In the genomic region with DNA sequence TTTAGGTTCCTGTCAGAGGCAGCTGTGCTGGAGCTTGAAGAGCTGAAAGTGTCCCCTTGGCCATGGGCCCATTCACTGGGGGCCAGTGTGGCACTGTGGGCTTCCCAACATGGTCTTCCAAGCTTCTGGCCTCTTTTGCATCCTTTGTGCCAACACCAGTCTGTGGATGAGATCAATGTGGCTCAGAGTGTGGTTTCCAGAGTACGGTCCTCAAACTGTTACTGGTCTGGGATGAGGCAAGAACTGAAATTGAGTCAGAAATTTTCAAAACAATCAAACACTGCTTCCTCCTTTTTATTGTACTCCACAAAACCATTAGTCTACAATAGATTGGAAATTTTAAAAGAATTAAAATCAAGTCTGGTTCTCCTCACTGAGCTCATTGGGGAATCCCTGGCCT, we compare ENCODE assay signal across 19 cellular contexts.
"Had no signal": no experiment of that assay in that cellular context is flagged by ENCODE, and none has a peak within 500 bp of the region (broad histone marks: within the 10 kb centered on the region; RNA-seq: fewer than 3 reads in every experiment).

No MANE protein-coding gene starts in this region.

- H3K27ac Mint-ChIP-seq: activated CD4-positive, alpha-beta memory T cell treated with anti-CD3 and anti-CD28 coated beads for 36 hours; activated naive CD4-positive, alpha-beta T cell treated with anti-CD3 and anti-CD28 coated beads, Interleukin-2, amount 50 U/mL, for 72 hours; memory B cell; natural killer cell treated with Interleukin-12 subunit alpha and Interleukin-12 subunit beta and Interleukin-15 and Interleukin-18, amount 100 ng/mL, for 72 hours; T-helper 2 cell treated with Interferon-gamma antibody and Interleukin-4, amounts not matched to agents 5 μg/mL and 100 μg/mL, for 36 hours had no signal

- H3K9me3 ChIP-seq: esophagus muscularis mucosa, left ventricle myocardium inferior, upper lobe of left lung had no signal

- H3K4me3 ChIP-seq: dorsolateral prefrontal cortex, esophagus muscularis mucosa, left ventricle myocardium inferior, upper lobe of left lung had no signal

- H3K4me3 Mint-ChIP-seq: activated CD4-positive, alpha-beta memory T cell treated with anti-CD3 and anti-CD28 coated beads for 36 hours; activated T-cell treated with anti-CD3 and anti-CD28 coated beads, Interleukin-2, amount 50 U/mL, for 4 hours; memory B cell; natural killer cell treated with Interleukin-12 subunit alpha and Interleukin-12 subunit beta and Interleukin-15 and Interleukin-18, amount 100 ng/mL, for 72 hours; T-helper 2 cell treated with Interferon-gamma antibody and Interleukin-4, amounts not matched to agents 5 μg/mL and 100 μg/mL, for 36 hours had no signal

- H3K36me3 Mint-ChIP-seq: natural killer cell treated with Interleukin-12 subunit alpha and Interleukin-12 subunit beta and Interleukin-15 and Interleukin-18, amount 100 ng/mL, for 72 hours had no signal

- H3K27ac ChIP-seq: brain microvascular endothelial cell, esophagus muscularis mucosa, left ventricle myocardium inferior, upper lobe of left lung had no signal

- DNase-seq: activated CD4-positive, alpha-beta memory T cell treated with anti-CD3 and anti-CD28 coated beads for 36 hours; activated CD4-positive, alpha-beta T cell treated with anti-CD3 and anti-CD28 coated beads for 1 hour; activated effector memory CD4-positive, alpha-beta T cell treated with anti-CD3 and anti-CD28 coated beads, Interleukin-2, amount 50 U/mL, for 16 hours; activated T-cell treated with anti-CD3 and anti-CD28 coated beads, Interleukin-2, amount 50 U/mL, for 4 hours; amygdala; brain microvascular endothelial cell; dorsolateral prefrontal cortex; foreskin melanocyte; kidney; left ventricle myocardium inferior; occipital lobe; stimulated activated CD4-positive, alpha-beta T cell treated with anti-CD3 and anti-CD28 coated beads, Interleukin-2, amount 100 ng/mL, for 48 hours; stimulated activated naive CD8-positive, alpha-beta T cell treated with anti-CD3 and anti-CD28 coated beads, Interleukin-15, Interleukin-2, amounts not matched to agents 100 U/mL and 50 U/mL, for 24 hours; upper lobe of left lung had no signal

- H3K27me3 ChIP-seq: brain microvascular endothelial cell, dorsolateral prefrontal cortex, esophagus muscularis mucosa, upper lobe of left lung had no signal

- H3K9me3 Mint-ChIP-seq: activated CD4-positive, alpha-beta memory T cell treated with anti-CD3 and anti-CD28 coated beads for 36 hours; activated T-cell treated with anti-CD3 and anti-CD28 coated beads, Interleukin-2, amount 50 U/mL, for 4 hours; T-helper 2 cell treated with Interferon-gamma antibody and Interleukin-4, amounts not matched to agents 5 μg/mL and 100 μg/mL, for 36 hours had no signal

- ATAC-seq: activated naive CD4-positive, alpha-beta T cell treated with anti-CD3 and anti-CD28 coated beads, Interleukin-2, amount 50 U/mL, for 72 hours; activated T-cell treated with anti-CD3 and anti-CD28 coated beads, Interleukin-2, amount 50 U/mL, for 4 hours; natural killer cell treated with Interleukin-12 subunit alpha and Interleukin-12 subunit beta and Interleukin-15 and Interleukin-18, amount 100 ng/mL, for 72 hours; stimulated activated naive CD8-positive, alpha-beta T cell treated with anti-CD3 and anti-CD28 coated beads, Interleukin-15, Interleukin-2, amounts not matched to agents 100 U/mL and 50 U/mL, for 24 hours had no signal

- H3K36me3 ChIP-seq: brain microvascular endothelial cell, left ventricle myocardium inferior had no signal

- H3K27me3 Mint-ChIP-seq: activated CD4-positive, alpha-beta memory T cell treated with anti-CD3 and anti-CD28 coated beads for 36 hours; natural killer cell treated with Interleukin-12 subunit alpha and Interleukin-12 subunit beta and Interleukin-15 and Interleukin-18, amount 100 ng/mL, for 72 hours had no signal
